In genomic region chr12:27575099-27575779, GRCh38 we compare ENCODE assay signal across 18 cellular contexts. TPM values are rescaled to one million over a fixed set of nuclear protein-coding genes. Genes with fewer than 3 reads are reported as not detected.
DNase-seq lines count a peak whose midpoint lies in the region; ATAC-seq, FAIRE-seq and TF ChIP-seq lines count a peak whose summit lies in the region.
"Had no signal": no experiment of that assay in that cellular context is flagged by ENCODE, and none has a peak within 500 bp of the region (broad histone marks: within the 10 kb centered on the region; RNA-seq: fewer than 3 reads in every experiment).

No MANE protein-coding gene starts in this region.

- H3K4me1 ChIP-seq in gastrocnemius medialis: peaks cover 19 to 24% of the 10 kb centered on the region in 2 donors

- peak overlapping the region; percentile 79 for H3K27ac ChIP-seq in epithelial cell of prostate
- peak overlapping the region in 3 of 4 donors; percentile 3 to 17 (median 10) for H3K27ac ChIP-seq in gastrocnemius medialis
- H3K27ac ChIP-seq: sigmoid colon had no signal

- TF ChIP-seq POLR2A in gastrocnemius medialis (IDR thresholded peaks at IDR 0.05): no peak

- no peaks in the 10 kb centered on the region for H3K27me3 ChIP-seq in gastrocnemius medialis
- H3K27me3 ChIP-seq: sigmoid colon, tibial nerve had no signal

- TF ChIP-seq CTCF in gastrocnemius medialis (IDR thresholded peaks at IDR 0.05 in 4 of 5, conservative IDR thresholded peaks at IDR 0.05 in 1 of 5): no peak

- no peaks in the 10 kb centered on the region for H3K36me3 ChIP-seq in gastrocnemius medialis

- no peaks in the 10 kb centered on the region for H3K9me3 ChIP-seq in gastrocnemius medialis
- H3K9me3 ChIP-seq: sigmoid colon, tibial nerve had no signal

- H3K4me3 ChIP-seq in gastrocnemius medialis: no peak overlapping the region
- H3K4me3 ChIP-seq: sigmoid colon, tibial nerve had no signal

- intact Hi-C loops in gastrocnemius medialis (cut with DNase I; ENCODE audit: low total_unique reads): no loop called here

- DNase-seq in GM19239 (ENCODE audit: insufficient read length, low spot score) (no peak), RCC 7860 (ENCODE audit: low spot score) (no peak), epithelial cell of prostate (ENCODE audit: low read depth, low spot score) (no peak), gastrocnemius medialis (no peak), OCI-M1 (lab: John Stamatoyannopoulos, UW) (no peak), kidney glomerular epithelial cell (lab: John Stamatoyannopoulos, UW) (no peak)
- DNase-seq: activated CD4-positive, alpha-beta memory T cell treated with anti-CD3 and anti-CD28 coated beads for 36 hours; AML-193; amniotic stem cell; GF-D8; NCI-H2081; NCI-H526; nucleus accumbens; sigmoid colon; stimulated activated CD4-positive, alpha-beta T cell treated with anti-CD3 and anti-CD28 coated beads, Interleukin-4, amount 100 ng/mL, for 4 hours had no signal

- in situ Hi-C loops in gastrocnemius medialis (cut with MboI; ENCODE audit: low sequenced_read_pairs in 4 of 4): no loop called here

- FAIRE-seq in GM19239 (lab: Jason Lieb, UNC) (peak; percentile 14), RCC 7860 (lab: Jason Lieb, UNC) (peak; percentile 46)

- ATAC-seq in gastrocnemius medialis (no peak), GM21447 (IDR thresholded peaks at IDR 0.05; ENCODE audit: unreplicated experiment) (no peak)
- ATAC-seq in activated CD4-positive, CD25-positive, alpha-beta regulatory T cell treated with anti-CD3 and anti-CD28 coated beads, Interleukin-2, amount 50 U/mL, for 24 hours: no peak

RNA-seq across cellular contexts. Expression of gene PPFIBP1, which starts 51.2 kb away (rescaled TPM):
- 10 to 100 TPM; 18.3 to 33.2 (median 27.4) TPM for total RNA-seq in gastrocnemius medialis
